In genomic region chr2:51322612-51323011, GRCh38 we compare ENCODE assay signal across 30 cellular contexts.
"Had no signal": no experiment of that assay in that cellular context is flagged by ENCODE, and none has a peak within 500 bp of the region (broad histone marks: within the 10 kb centered on the region; RNA-seq: fewer than 3 reads in every experiment).

No MANE protein-coding gene starts in this region.

- H2AFZ ChIP-seq: parathyroid adenoma had no signal

- H3K27ac ChIP-seq: neutrophil, ovary, parathyroid adenoma, psoas muscle, skin epidermis, spleen, suprapubic skin, testis, tibial artery, transverse colon, upper lobe of right lung, uterus had no signal

- DNase-seq: naive thymus-derived CD8-positive, alpha-beta T cell; nephron progenitor cell; nucleus accumbens; ovary; posterior cingulate gyrus; psoas muscle; right cardiac atrium; spleen; stimulated activated CD4-positive, alpha-beta T cell treated with anti-CD3 and anti-CD28 coated beads, Interleukin-12 subunit alpha, Interleukin-12 subunit beta, amount 100 ng/mL, for 4 hours; stimulated activated CD4-positive, alpha-beta T cell treated with anti-CD3 and anti-CD28 coated beads, Interleukin-1b, Interleukin-23, amount 100 ng/mL, for 48 hours; stimulated activated CD4-positive, alpha-beta T cell treated with anti-CD3 and anti-CD28 coated beads, Interleukin-4, amount 100 ng/mL, for 1 hour; stimulated activated CD4-positive, alpha-beta T cell treated with anti-CD3 and anti-CD28 coated beads, Interleukin-4, amount 100 ng/mL, for 4 hours; stimulated activated CD8-positive, alpha-beta memory T cell treated with anti-CD3 and anti-CD28 coated beads, Interleukin-4, amount 100 ng/mL, for 48 hours; stimulated activated naive CD4-positive, alpha-beta T cell; stimulated activated naive CD8-positive, alpha-beta T cell treated with anti-CD3 and anti-CD28 coated beads, Interleukin-15, amount 100 ng/mL, for 72 hours; stimulated activated naive CD8-positive, alpha-beta T cell treated with anti-CD3 and anti-CD28 coated beads, Interleukin-15, Interleukin-2, amounts not matched to agents 100 U/mL and 50 U/mL, for 24 hours; substantia nigra; tibial artery; transverse colon; upper lobe of right lung; uterus had no signal

- ATAC-seq: naive thymus-derived CD8-positive, alpha-beta T cell; natural killer cell treated with Interleukin-12 subunit alpha and Interleukin-12 subunit beta and Interleukin-15 and Interleukin-18, amount 100 ng/mL, for 72 hours; psoas muscle; right cardiac atrium; sciatic nerve; stimulated activated memory B cell treated with anti-CD40 and anti-IgM and Interleukin-4, amounts not matched to agents 10 μg/mL and 1 μg/mL and 100 μg/mL, for 72 hours; stimulated activated naive CD8-positive, alpha-beta T cell treated with anti-CD3 and anti-CD28 coated beads, Interleukin-15, amount 100 ng/mL, for 72 hours; stimulated activated naive CD8-positive, alpha-beta T cell treated with anti-CD3 and anti-CD28 coated beads, Interleukin-15, Interleukin-2, amounts not matched to agents 100 U/mL and 50 U/mL, for 24 hours; upper lobe of right lung had no signal

- H3K27me3 ChIP-seq: neutrophil, ovary, spleen, suprapubic skin, testis, tibial artery, transverse colon, upper lobe of right lung, uterus had no signal

- H3K79me2 ChIP-seq: parathyroid adenoma had no signal

- H3K4me2 ChIP-seq: smooth muscle cell had no signal

- H3K9ac ChIP-seq: parathyroid adenoma had no signal

- H3K9me3 ChIP-seq: neutrophil, ovary, psoas muscle, suprapubic skin, testis, tibial artery, transverse colon, upper lobe of right lung, uterus had no signal

- H3K36me3 ChIP-seq: neutrophil, ovary, spleen, suprapubic skin, tibial artery, transverse colon, upper lobe of right lung, uterus had no signal

- H3K4me3 ChIP-seq: ovary, psoas muscle, skin epidermis, smooth muscle cell, spleen, suprapubic skin, testis, tibial artery, transverse colon, upper lobe of right lung, uterus had no signal

- H3K4me1 ChIP-seq: parathyroid adenoma, psoas muscle, spleen, suprapubic skin, testis, tibial artery, transverse colon, upper lobe of right lung, uterus had no signal
